ENCODE assay signal across 18 cellular contexts in the genomic region with DNA sequence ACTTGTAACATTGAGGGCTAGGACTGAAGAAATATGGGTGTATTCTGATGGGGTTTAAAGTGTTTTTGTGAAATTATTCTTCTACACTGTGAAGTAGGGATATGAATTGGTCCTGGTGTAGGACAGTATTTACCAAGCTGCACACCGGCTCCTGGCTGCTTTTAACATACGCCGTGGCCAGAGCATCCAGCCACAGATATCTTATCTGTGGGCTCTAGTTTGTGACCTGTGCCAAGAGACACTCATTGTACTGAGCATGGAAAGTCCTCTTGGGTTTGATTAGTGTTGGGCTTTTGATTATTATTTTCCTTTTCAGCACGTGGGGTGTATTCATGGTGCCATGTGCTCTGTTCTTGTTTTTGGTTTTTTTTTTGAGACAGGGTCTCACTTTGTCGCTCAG.
"Had no signal": no experiment of that assay in that cellular context is flagged by ENCODE, and none has a peak within 500 bp of the region (broad histone marks: within the 10 kb centered on the region; RNA-seq: fewer than 3 reads in every experiment).

No MANE protein-coding gene starts in this region.

- H3K27me3 ChIP-seq: brain microvascular endothelial cell, neural progenitor cell, testis, vagina had no signal

- H2AFZ ChIP-seq: neural progenitor cell had no signal

- H3K27me3 Mint-ChIP-seq: naive thymus-derived CD8-positive, alpha-beta T cell had no signal

- H3K4me1 ChIP-seq: lower lobe of right lung, neural progenitor cell, testis had no signal

- H3K9me3 ChIP-seq: lower lobe of right lung, testis, vagina had no signal

- DNase-seq: aorta; brain microvascular endothelial cell; central memory CD4-positive, alpha-beta T cell; dermis blood vessel endothelial cell; effector CD8-positive, alpha-beta T cell; foreskin melanocyte; lower lobe of right lung; naive thymus-derived CD8-positive, alpha-beta T cell; posterior cingulate gyrus; stimulated activated CD4-positive, alpha-beta T cell treated with anti-CD3 and anti-CD28 coated beads, Interleukin-2, amount 100 ng/mL, for 48 hours; stimulated activated CD8-positive, alpha-beta memory T cell treated with anti-CD3 and anti-CD28 coated beads, Interleukin-4, amount 100 ng/mL, for 48 hours; stimulated activated naive CD4-positive, alpha-beta T cell; testis; trophoblast cell had no signal

- H3K27ac Mint-ChIP-seq: neural progenitor cell; T-helper 2 cell treated with Interferon-gamma antibody and Interleukin-4, amounts not matched to agents 5 μg/mL and 100 μg/mL, for 36 hours had no signal

- H3K4me3 Mint-ChIP-seq: neural progenitor cell; T-helper 2 cell treated with Interferon-gamma antibody and Interleukin-4, amounts not matched to agents 5 μg/mL and 100 μg/mL, for 36 hours had no signal

- H3K4me3 ChIP-seq: lower lobe of right lung, neural progenitor cell, testis, vagina had no signal

- H3K27ac ChIP-seq: brain microvascular endothelial cell, lower lobe of right lung, neural progenitor cell, testis, vagina, VCaP had no signal

- H3K9ac ChIP-seq: neural progenitor cell had no signal

- H3K4me2 ChIP-seq: neural progenitor cell had no signal

- H3K9me3 Mint-ChIP-seq: naive thymus-derived CD8-positive, alpha-beta T cell; neural progenitor cell; T-helper 2 cell treated with Interferon-gamma antibody and Interleukin-4, amounts not matched to agents 5 μg/mL and 100 μg/mL, for 36 hours had no signal
